In the genomic region with DNA sequence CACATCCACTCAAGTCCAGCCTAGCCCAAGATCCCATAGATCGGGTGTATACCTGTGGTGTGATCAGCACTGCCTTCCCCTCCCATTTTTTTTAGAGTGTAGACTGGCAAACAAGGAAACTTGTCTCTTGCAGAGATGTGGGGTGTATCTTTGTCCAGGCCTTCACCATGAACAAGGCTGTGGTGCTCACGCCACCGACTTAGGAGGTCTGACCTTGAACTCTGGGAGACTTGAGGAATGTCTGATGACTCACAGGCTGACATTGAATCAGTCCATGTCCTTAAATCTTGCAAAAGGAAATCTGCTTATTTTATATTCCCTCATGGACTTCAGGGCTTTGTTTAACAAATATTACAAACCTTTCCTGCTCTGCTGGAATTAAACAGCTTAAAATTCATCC, we compare ENCODE assay signal across 1 cellular context.
TF ChIP-seq lines count a peak whose summit lies in the region.

No MANE protein-coding gene starts in this region.

TF ChIP-seq in SK-N-SH treated with all-trans-retinoic acid at 6 μM for 48 hours, 23 proteins besides CTCF, POLR2A, EP300 and RAD21 (continued from another document):
- TF ChIP-seq ZNF565 (CRISPR knock-in tag; conservative IDR thresholded peaks at IDR 0.05; ENCODE audit: low read depth) (no peak), POU6F1 (CRISPR knock-in tag; IDR thresholded peaks at IDR 0.05; ENCODE audit: borderline replicate concordance, low read depth) (no peak)
